In the genomic region with DNA sequence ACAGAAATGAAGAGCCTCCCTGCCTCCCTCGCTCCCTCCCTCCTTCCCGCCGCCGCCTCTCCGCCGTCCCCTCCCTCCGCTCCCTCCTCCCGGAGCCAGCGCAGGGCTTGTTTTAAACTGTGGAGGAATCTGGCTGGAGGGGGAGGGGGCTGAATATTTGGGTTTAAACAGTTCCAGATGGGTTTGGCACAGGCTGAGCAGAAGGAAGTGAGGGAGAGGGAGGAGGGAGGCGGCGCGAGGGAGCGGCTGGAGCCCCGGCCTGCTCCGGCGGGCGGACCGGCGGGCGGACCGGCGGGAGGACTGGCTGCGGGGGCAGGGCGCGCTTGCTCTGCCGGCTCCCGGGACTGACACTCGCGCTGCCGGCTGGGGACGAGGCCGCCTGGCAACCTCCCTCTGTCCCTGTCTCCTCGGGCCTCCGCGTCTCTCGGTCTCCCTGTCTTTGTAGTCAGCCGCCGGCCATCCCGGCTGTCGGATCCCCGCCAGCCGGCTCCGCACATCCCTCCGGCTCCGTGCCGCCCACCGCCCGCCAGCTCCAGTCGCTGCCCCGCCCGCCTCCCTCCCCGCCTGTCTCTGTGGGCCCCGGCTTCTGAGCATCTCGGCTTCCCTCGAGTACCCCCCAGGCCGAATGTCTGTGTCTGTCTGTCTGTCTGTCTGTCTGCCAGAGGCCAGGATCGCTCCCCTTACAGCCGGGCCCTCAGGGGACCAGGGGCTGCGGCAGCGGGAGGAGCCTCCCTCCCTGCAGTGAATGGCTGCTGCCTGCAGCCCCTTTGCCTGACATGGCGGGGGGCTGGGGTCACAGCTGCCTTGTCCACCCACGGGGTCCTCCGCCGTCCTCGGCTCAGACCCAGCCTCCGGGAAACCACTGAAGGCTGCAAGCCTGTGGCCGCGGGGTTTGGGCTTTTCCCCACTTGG, we compare ENCODE assay signal across 8 cellular contexts. TPM values are rescaled to one million over a fixed set of nuclear protein-coding genes. Genes with fewer than 3 reads are reported as not detected.
DNase-seq lines count a peak whose midpoint lies in the region; FAIRE-seq and TF ChIP-seq lines count a peak whose summit lies in the region.

No MANE protein-coding gene starts in this region.

- peak overlapping the region; percentile 97 for H3K27ac ChIP-seq in RWPE1
- H3K27ac ChIP-seq in skeletal muscle tissue (ENCODE audit: low read depth, low read length) = no peak overlapping the region

- DNase-seq in activated T-cell treated with anti-CD3 and anti-CD28 coated beads, Interleukin-2, amount 50 U/mL, for 1 hour = peak; percentile 35
- DNase-seq in activated T-cell treated with anti-CD3 and anti-CD28 coated beads for 4 hours (no peak), RWPE1 (ENCODE audit: low spot score) (peak; percentile 76), choroid plexus epithelial cell (ENCODE audit: low read depth) (peak; percentile 78), kidney epithelial cell (ENCODE audit: low read depth) (no peak), D721Med (ENCODE audit: insufficient read length, low spot score) (no peak), T-helper 1 cell (no peak)

- no peak for FAIRE-seq in D721Med (lab: Jason Lieb, UNC)

- peaks cover 13 to 23% (median 21%) of the 10 kb centered on the region in 3 donors for H3K4me1 ChIP-seq in skeletal muscle tissue (ENCODE audit: control insufficient read depth in 3 of 3, insufficient read depth in 3 of 3, low read length in 3 of 3)

- H3K9me3 ChIP-seq in skeletal muscle tissue (ENCODE audit: control insufficient read depth in 3 of 3, low read length in 3 of 3) = no peaks in the 10 kb centered on the region

- POLR2A ChIA-PET in RWPE1 (lab: Yijun Ruan, JAX; ENCODE audit: low non-redundant PET) = no interaction called here

- CTCF ChIA-PET in RWPE1 (lab: Yijun Ruan, JAX) = interaction anchor here (0.6 kb wide), 1 partner anchor 1747 kb away, joined by 4 read pairs; no protein-coding TSS in a partner anchor

- TF ChIP-seq CTCF in RWPE1 (conservative IDR thresholded peaks at IDR 0.05; ENCODE audit: low read depth) (no peak), choroid plexus epithelial cell (conservative IDR thresholded peaks at IDR 0.05; ENCODE audit: low read depth, low read length) (no peak), kidney epithelial cell (IDR thresholded peaks at IDR 0.05; ENCODE audit: insufficient read depth, low read length, poor library complexity, severe bottlenecking) (no peak), D721Med (IDR thresholded peaks at IDR 0.05; ENCODE audit: insufficient read depth, missing control alignments) (no peak)

- peak overlapping the region; percentile 10 to 54 (median 32) for H3K9ac ChIP-seq in skeletal muscle tissue (ENCODE audit: low read depth in 1 of 3, low read length in 3 of 3)

- H3K36me3 ChIP-seq in kidney epithelial cell (ENCODE audit: control insufficient read depth, insufficient read depth, low read length) = no peaks in the 10 kb centered on the region
- H3K36me3 ChIP-seq in skeletal muscle tissue (ENCODE audit: control insufficient read depth in 3 of 3, insufficient read depth in 3 of 3, low read length in 3 of 3) = no peaks in the 10 kb centered on the region

- H3K27me3 ChIP-seq in kidney epithelial cell (ENCODE audit: control insufficient read depth, insufficient read depth, low read length) = peaks cover 26% of the 10 kb centered on the region
- H3K27me3 ChIP-seq in skeletal muscle tissue (ENCODE audit: control insufficient read depth in 3 of 3, insufficient read depth in 3 of 3, low read length in 3 of 3) = peaks cover 9 to 36% (median 25%) of the 10 kb centered on the region in 3 donors

- H3K4me3 ChIP-seq in choroid plexus epithelial cell (ENCODE audit: low read depth, low read length) (peak overlapping the region; percentile 54), kidney epithelial cell (ENCODE audit: low read depth, low read length) (peak overlapping the region; percentile 38), skeletal muscle tissue (ENCODE audit: low read length in 3 of 3) (peak overlapping the region; percentile 30 to 52 (median 46))

RNA-seq across cellular contexts. Expression of gene EPHB3, which starts 7.6 kb away (rescaled TPM):
- total RNA-seq in kidney epithelial cell = 1.0 and 1.5 TPM in 2 replicates
- 27.7 TPM for total RNA-seq in skeletal muscle tissue

Comparison
In these comparisons a context has a peak if more than half of its experiments do, and no peak if none do; other contexts are left out.
1. DNase-seq: peak in activated T-cell treated with anti-CD3 and anti-CD28 coated beads, Interleukin-2, amount 50 U/mL, for 1 hour (single experiment), RWPE1 (single experiment) and choroid plexus epithelial cell (single experiment); none in activated T-cell treated with anti-CD3 and anti-CD28 coated beads for 4 hours (single experiment), kidney epithelial cell (single experiment), D721Med (single experiment) and T-helper 1 cell (0 of 5).
2. RNA of gene EPHB3, which starts 7.6 kb away (total RNA-seq): 27.7 TPM in skeletal muscle tissue (single experiment); 1.0 to 1.5 TPM in kidney epithelial cell; every median in the first group is over 10 times any median in the second.
3. Peak in every context shown above with its lines, with median percentiles within 50 percentile points of each other: H3K4me3 ChIP-seq.